Comparison of ENCODE assay signal across 13 cellular contexts in the genomic region with DNA sequence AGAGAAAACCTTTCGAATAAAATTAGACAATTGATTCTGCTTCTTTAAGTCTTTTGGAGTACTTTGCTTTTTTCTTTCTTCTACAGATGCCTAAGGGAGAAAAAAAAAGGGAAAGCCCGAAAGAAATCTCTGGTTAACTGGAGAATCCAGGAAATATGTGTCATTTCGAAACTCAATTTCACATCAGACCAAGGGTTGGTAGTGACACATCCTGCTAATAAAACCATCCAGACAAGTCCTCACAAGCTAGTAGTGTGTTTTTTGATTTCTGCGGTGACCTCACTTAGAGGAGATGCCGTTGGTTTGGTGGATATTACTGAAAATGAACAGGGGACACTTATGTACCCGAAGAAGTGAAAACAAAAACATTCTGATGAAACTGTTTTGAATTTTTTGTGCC.
A peak's percentile ranks its signal among the peaks of the same experiment; 100 is the strongest.
DNase-seq lines count a peak whose midpoint lies in the region; ATAC-seq and TF ChIP-seq lines count a peak whose summit lies in the region.
"Had no signal": no experiment of that assay in that cellular context is flagged by ENCODE, and none has a peak within 500 bp of the region (broad histone marks: within the 10 kb centered on the region; RNA-seq: fewer than 3 reads in every experiment).

No MANE protein-coding gene starts in this region.

- no CpG with 5 or more reads among the region's 6 CpGs for WGBS in H9 (ENCODE audit: extremely low coverage, insufficient read length, low lambda C conversion rate)

- no peak overlapping the region for H3K14ac ChIP-seq in H9 (ENCODE audit: insufficient read depth, low read length)

- H3K4me3 ChIP-seq in AG04449 (ENCODE audit: low read depth, low read length) (no peak overlapping the region), astrocyte of the spinal cord (ENCODE audit: low read depth, low read length) (no peak overlapping the region)
- H3K4me3 ChIP-seq: mucosa of descending colon had no signal

- H3K79me2 ChIP-seq in H9 (ENCODE audit: insufficient read depth, low read length) = no peaks in the 10 kb centered on the region

- H3K79me1 ChIP-seq in H9 (ENCODE audit: insufficient read depth, low read depth, low read length, poor library complexity, severe bottlenecking) = no peaks in the 10 kb centered on the region

- H3K23me2 ChIP-seq in H9 (ENCODE audit: insufficient read length, low read depth, low read length, poor library complexity, severe bottlenecking) = no peaks in the 10 kb centered on the region

- H2AFZ ChIP-seq in H9 (ENCODE audit: low read length) = no peak overlapping the region

- no peak overlapping the region for H2BK120ac ChIP-seq in H9 (ENCODE audit: low read depth, low read length, poor library complexity, severe bottlenecking)

- H4K8ac ChIP-seq in H9 (replicated peaks; ENCODE audit: insufficient read length, low read depth, low read length) = no peak overlapping the region

- H3K4me2 ChIP-seq in H9 (ENCODE audit: insufficient read depth, insufficient read length, low read length) = no peak overlapping the region

- no peaks in the 10 kb centered on the region for H3K27me3 Mint-ChIP-seq in H9 (ENCODE audit: low read depth)

- H3K27me3 ChIP-seq in H9 (ENCODE audit: insufficient read depth, low read length) = no peaks in the 10 kb centered on the region

- no peak for ATAC-seq in stimulated activated effector memory CD8-positive, alpha-beta T cell treated with anti-CD3 and anti-CD28 coated beads, Interleukin-12 subunit alpha, Interleukin-12 subunit beta, amount 100 ng/mL, for 72 hours
- ATAC-seq: mucosa of descending colon had no signal

- H2BK12ac ChIP-seq in H9 (ENCODE audit: insufficient read length, low read depth, low read length) = no peak overlapping the region

- no peak overlapping the region for H2AK5ac ChIP-seq in H9 (ENCODE audit: insufficient read length, low read length)

- in situ Hi-C loops in astrocyte of the spinal cord (cut with HindIII; ENCODE audit: low sequenced_read_pairs) = no loop called here

- CTCF ChIA-PET in AG04449 (lab: Yijun Ruan, JAX) = interaction anchor here (1.6 to 2.1 kb wide), 3 partner anchors 128 to 845 kb away, joined by 5 to 7 read pairs (median 6); no protein-coding TSS in a partner anchor

- H4K91ac ChIP-seq in H9 (ENCODE audit: insufficient read length, low read depth, low read length) = no peak overlapping the region

- no peak overlapping the region for H2BK20ac ChIP-seq in H9 (ENCODE audit: low read depth, low read length, poor library complexity, severe bottlenecking)

- peaks cover 14% of the 10 kb centered on the region for H3K9me3 Mint-ChIP-seq in stimulated activated effector memory CD8-positive, alpha-beta T cell treated with anti-CD3 and anti-CD28 coated beads, Interleukin-12 subunit alpha, Interleukin-12 subunit beta, amount 100 ng/mL, for 72 hours
- peaks cover 11 to 13% of the 10 kb centered on the region in 2 experiments for H3K9me3 Mint-ChIP-seq in H9

- H3K4me3 Mint-ChIP-seq in stimulated activated effector memory CD8-positive, alpha-beta T cell treated with anti-CD3 and anti-CD28 coated beads, Interleukin-12 subunit alpha, Interleukin-12 subunit beta, amount 100 ng/mL, for 72 hours = no peak overlapping the region
- no peak overlapping the region for H3K4me3 Mint-ChIP-seq in H9

- POLR2A ChIA-PET in AG04449 (lab: Yijun Ruan, JAX) = interaction anchor here (1.1 to 1.6 kb wide), 3 partner anchors 123 to 849 kb away, joined by 3 to 7 read pairs (median 4); no protein-coding TSS in a partner anchor

- no peak overlapping the region for H4K5ac ChIP-seq in H9 (ENCODE audit: insufficient read length, low read depth, low read length)

- H2BK15ac ChIP-seq in H9 (ENCODE audit: low read depth, low read length) = no peak overlapping the region

- no peak overlapping the region for H3K56ac ChIP-seq in H9 (ENCODE audit: insufficient read length, low read depth, low read length)

- H4K20me1 ChIP-seq in H9 (ENCODE audit: control insufficient read depth, insufficient read depth, insufficient read length) = no peaks in the 10 kb centered on the region

- H3K27ac Mint-ChIP-seq in stimulated activated effector memory CD8-positive, alpha-beta T cell treated with anti-CD3 and anti-CD28 coated beads, Interleukin-12 subunit alpha, Interleukin-12 subunit beta, amount 100 ng/mL, for 72 hours = no peak overlapping the region
- no peak overlapping the region for H3K27ac Mint-ChIP-seq in H9

- DNase-seq in AG04449 (ENCODE audit: low read depth, low spot score) (peak; percentile 63), HS-5 (ENCODE audit: low read depth) (peak; percentile 86), astrocyte of the spinal cord (ENCODE audit: low read depth, low spot score) (peak; percentile 32), foreskin melanocyte (peak; percentile 22), NCI-H526 (lab: John Stamatoyannopoulos, UW) (no peak), KG1 (lab: John Stamatoyannopoulos, UW) (no peak), H9 (no peak)
- no peak for DNase-seq in stimulated activated effector memory CD8-positive, alpha-beta T cell treated with anti-CD3 and anti-CD28 coated beads, Interleukin-12 subunit alpha, Interleukin-12 subunit beta, amount 100 ng/mL, for 72 hours (ENCODE audit: low spot score in 2 of 2)
- DNase-seq: activated naive CD4-positive, alpha-beta T cell treated with anti-CD3 and anti-CD28 coated beads, Interleukin-2, amount 50 U/mL, for 16 hours; AML-193; DMS79; mucosa of descending colon; stimulated activated CD8-positive, alpha-beta memory T cell treated with anti-CD3 and anti-CD28 coated beads, Interleukin-4, amount 100 ng/mL, for 48 hours had no signal

- no peaks in the 10 kb centered on the region for H3K4me1 Mint-ChIP-seq in stimulated activated effector memory CD8-positive, alpha-beta T cell treated with anti-CD3 and anti-CD28 coated beads, Interleukin-12 subunit alpha, Interleukin-12 subunit beta, amount 100 ng/mL, for 72 hours
- H3K4me1 Mint-ChIP-seq in H9 = peaks cover 11 to 13% of the 10 kb centered on the region in 2 experiments

- no peak overlapping the region for H3K23ac ChIP-seq in H9 (ENCODE audit: insufficient read length, low read depth, low read length)

- TF ChIP-seq CTCF in AG04449 (IDR thresholded peaks at IDR 0.05; ENCODE audit: insufficient read depth, low read length, missing control alignments) = no peak
- no peak for TF ChIP-seq CTCF in astrocyte of the spinal cord (IDR thresholded peaks at IDR 0.05; ENCODE audit: low read depth, low read length)
- TF ChIP-seq CTCF in H9 (conservative IDR thresholded peaks at IDR 0.05) = no peak

- no peaks in the 10 kb centered on the region for H3K4me1 ChIP-seq in H9 (ENCODE audit: insufficient read depth, low read length)

- H3K9ac ChIP-seq in H9 (ENCODE audit: extremely low read depth, insufficient read length, low read length) = no peak overlapping the region

- no peak overlapping the region for H3K27ac ChIP-seq in H9 (ENCODE audit: insufficient read length, low read depth, low read length)

- H3K4ac ChIP-seq in H9 (ENCODE audit: low read depth, low read length) = no peak overlapping the region

- H2BK5ac ChIP-seq in H9 (ENCODE audit: insufficient read length, low read length) = no peak overlapping the region

- H3K36me3 Mint-ChIP-seq in stimulated activated effector memory CD8-positive, alpha-beta T cell treated with anti-CD3 and anti-CD28 coated beads, Interleukin-12 subunit alpha, Interleukin-12 subunit beta, amount 100 ng/mL, for 72 hours = no peaks in the 10 kb centered on the region
- peaks cover 2 to 13% (median 2%) of the 10 kb centered on the region in 3 experiments for H3K36me3 Mint-ChIP-seq in H9 (ENCODE audit: insufficient read depth in 1 of 3, low read depth in 3 of 3)

- no peak overlapping the region for H3T11ph ChIP-seq in H9 (ENCODE audit: low read length)

- no peak overlapping the region for H3K18ac ChIP-seq in H9 (ENCODE audit: insufficient read length, low read depth, low read length)

- no peaks in the 10 kb centered on the region for H3K9me3 ChIP-seq in H9 (ENCODE audit: control insufficient read depth, low read depth, low read length)
- H3K9me3 ChIP-seq: mucosa of descending colon had no signal

Comparison
In these comparisons a context has a peak if more than half of its experiments do, and no peak if none do; other contexts are left out.
1. DNase-seq: peak in AG04449 (single experiment), HS-5 (single experiment), astrocyte of the spinal cord (single experiment) and foreskin melanocyte (single experiment); none in NCI-H526 (0 of 2), stimulated activated effector memory CD8-positive, alpha-beta T cell treated with anti-CD3 and anti-CD28 coated beads, Interleukin-12 subunit alpha, Interleukin-12 subunit beta, amount 100 ng/mL, for 72 hours (0 of 2), KG1 (single experiment) and H9 (single experiment).